28 cellular contexts compared by ENCODE assay signal in the genomic region with DNA sequence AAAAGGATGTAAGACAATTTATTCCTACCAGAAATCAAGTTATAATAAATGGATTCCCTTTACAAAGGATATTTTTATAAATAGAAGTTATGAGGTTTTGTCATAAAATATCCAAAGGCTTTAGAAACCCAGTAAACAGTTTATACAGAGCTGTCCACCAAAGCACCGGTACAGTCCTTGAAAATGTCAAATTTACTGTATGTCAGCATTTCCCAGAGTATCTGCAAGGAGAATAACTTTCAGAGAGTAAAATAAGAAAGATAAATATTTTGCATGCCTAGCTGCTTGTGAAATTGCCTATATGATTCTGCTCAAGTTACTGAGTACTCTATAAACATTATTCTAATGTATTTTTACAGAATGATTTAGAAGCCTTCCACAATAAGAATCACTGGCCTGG.
"Had no signal": no experiment of that assay in that cellular context is flagged by ENCODE, and none has a peak within 500 bp of the region (broad histone marks: within the 10 kb centered on the region; RNA-seq: fewer than 3 reads in every experiment).

No MANE protein-coding gene starts in this region.

- FAIRE-seq: colon, endometrium, endothelial cell of umbilical vein, frontal cortex had no signal

- H3K4me1 ChIP-seq: colonic mucosa, esophagus muscularis mucosa, esophagus squamous epithelium, foreskin keratinocyte, gastrocnemius medialis, gastroesophageal sphincter, heart left ventricle, heart right ventricle had no signal

- H3K9me3 ChIP-seq: colonic mucosa, gastrocnemius medialis had no signal

- H3K36me3 ChIP-seq: colonic mucosa, esophagus muscularis mucosa, esophagus squamous epithelium, gastrocnemius medialis, gastroesophageal sphincter, heart left ventricle, heart right ventricle had no signal

- H3K27me3 ChIP-seq: colonic mucosa, dorsolateral prefrontal cortex, esophagus muscularis mucosa, esophagus squamous epithelium, foreskin keratinocyte, gastrocnemius medialis, gastroesophageal sphincter, heart left ventricle, heart right ventricle had no signal

- DNase-seq: colonic mucosa; cortex of kidney; dermis blood vessel endothelial cell; dorsolateral prefrontal cortex; effector CD4-positive, alpha-beta T cell; effector CD8-positive, alpha-beta T cell; effector memory CD4-positive, alpha-beta T cell; effector memory CD8-positive, alpha-beta T cell; endodermal cell; erythroblast; esophagus squamous epithelium; foreskin fibroblast; foreskin keratinocyte; foreskin melanocyte; gastrocnemius medialis; glutamatergic neuron; head of caudate nucleus; heart left ventricle; heart right ventricle had no signal

- ATAC-seq: effector memory CD8-positive, alpha-beta T cell; esophagus mucosa; foreskin keratinocyte; gastrocnemius medialis; gastroesophageal sphincter; heart left ventricle; heart right ventricle had no signal

- H3K27ac ChIP-seq: colonic mucosa, coronary artery, dorsolateral prefrontal cortex, epithelial cell of prostate, esophagus muscularis mucosa, esophagus squamous epithelium, foreskin keratinocyte, gastrocnemius medialis, gastroesophageal sphincter, heart left ventricle, heart right ventricle had no signal

- H3K4me3 ChIP-seq: colonic mucosa, coronary artery, dorsolateral prefrontal cortex, esophagus muscularis mucosa, esophagus squamous epithelium, gastrocnemius medialis, gastroesophageal sphincter, heart left ventricle, heart right ventricle had no signal
